In genomic region chr21:16082038-16082816, GRCh38 we compare ENCODE assay signal across 8 cellular contexts.
A peak's percentile ranks its signal among the peaks of the same experiment; 100 is the strongest.
DNase-seq lines count a peak whose midpoint lies in the region; ATAC-seq, FAIRE-seq and TF ChIP-seq lines count a peak whose summit lies in the region.

No MANE protein-coding gene starts in this region.

- no peaks in the 10 kb centered on the region for H4K20me1 ChIP-seq in mammary epithelial cell (ENCODE audit: insufficient read depth, low read length)

- H3K4me3 ChIP-seq in mammary epithelial cell (replicated peaks in 1 of 3; ENCODE audit: insufficient read depth in 1 of 3, low read depth in 2 of 3, low read length in 3 of 3): no peak overlapping the region

- H2AFZ ChIP-seq in mammary epithelial cell (ENCODE audit: low read depth, low read length): peak overlapping the region; percentile 56

- dilution Hi-C loops in mammary epithelial cell (cut with HindIII; ENCODE audit: low sequenced_read_pairs): no loop called here

- in situ Hi-C loops in mammary epithelial cell (cut with MboI; ENCODE audit: low sequenced_read_pairs in 2 of 2): loop anchor here (10.0 kb wide), 1 partner anchor 243 kb away; no protein-coding TSS in a partner anchor

- DNase-seq in M059J (ENCODE audit: low read depth): peak; percentile 47
- no peak for DNase-seq in mammary epithelial cell
- DNase-seq in mesothelial cell of epicardium (ENCODE audit: low spot score in 2 of 2, unreplicated experiment in 2 of 2): no peak
- no peak for DNase-seq in WTC11 (ENCODE audit: low spot score)

- peak; percentile 98 for FAIRE-seq in G401.6 (lab: Jason Lieb, UNC)

- BruUV-seq in mammary epithelial cell (replicated peaks; lab: Mats Ljungman, UMichigan): no TSS peak

- H3K36me3 Mint-ChIP-seq in mesothelial cell of epicardium (peaks cover 17% of the 10 kb centered on the region), WTC11 (no peaks in the 10 kb centered on the region)

- peaks cover 25% of the 10 kb centered on the region for H3K4me1 Mint-ChIP-seq in mesothelial cell of epicardium
- no peaks in the 10 kb centered on the region for H3K4me1 Mint-ChIP-seq in WTC11

- H3K27me3 Mint-ChIP-seq in mesothelial cell of epicardium (ENCODE audit: low read depth) (no peaks in the 10 kb centered on the region), WTC11 (ENCODE audit: low read depth) (no peaks in the 10 kb centered on the region)

- ATAC-seq in GM21529 (IDR thresholded peaks at IDR 0.05; ENCODE audit: unreplicated experiment) (no peak), WTC11 (no peak), HG03095 (IDR thresholded peaks at IDR 0.05; ENCODE audit: unreplicated experiment) (no peak), GM18520 (IDR thresholded peaks at IDR 0.05; ENCODE audit: unreplicated experiment) (no peak)

- 30% methylated on average over 6 of the region's 6 CpGs for WGBS in mammary epithelial cell (ENCODE audit: low coverage, missing lambda C conversion rate)

- no peaks in the 10 kb centered on the region for H3K79me2 ChIP-seq in mammary epithelial cell (ENCODE audit: insufficient read depth, low read length)

- CTCF ChIA-PET in mammary epithelial cell (lab: Charles Lee; ENCODE audit: low non-redundant PET): no interaction called here
- CTCF ChIA-PET in WTC11 (lab: Charles Lee): interaction anchor here (0.6 to 1.2 kb wide), 5 partner anchors 13 to 248 kb away, joined by 3 read pairs; no protein-coding TSS in a partner anchor

- intact Hi-C loops in mammary epithelial cell (cut with micrococcal nuclease): loop anchor here (1.0 to 5.0 kb wide), 2 partner anchors 248 to 525 kb away; no protein-coding TSS in a partner anchor

- H3K9ac ChIP-seq in mammary epithelial cell (ENCODE audit: insufficient read depth, low read length): no peak overlapping the region

- H3K27ac Mint-ChIP-seq in mesothelial cell of epicardium: peak overlapping the region; percentile 34
- H3K27ac Mint-ChIP-seq in WTC11: no peak overlapping the region

- peak; percentile 13 to 33 for TF ChIP-seq CTCF in mammary epithelial cell (conservative IDR thresholded peaks at IDR 0.05 in 1 of 2, IDR thresholded peaks at IDR 0.05 in 1 of 2; ENCODE audit: extremely low read depth in 1 of 2, insufficient read depth in 1 of 2, low read depth in 1 of 2, low read length in 2 of 2)
- peak; percentile 70 for TF ChIP-seq CTCF in mesothelial cell of epicardium (IDR thresholded peaks at IDR 0.05; ENCODE audit: unreplicated experiment)
- no peak for TF ChIP-seq CTCF in WTC11 (IDR thresholded peaks at IDR 0.05)

- H3K4me1 ChIP-seq in mammary epithelial cell (ENCODE audit: insufficient read depth, low read length): no peaks in the 10 kb centered on the region

- H3K4me3 Mint-ChIP-seq in mesothelial cell of epicardium (no peak overlapping the region), WTC11 (no peak overlapping the region)

- no peaks in the 10 kb centered on the region for H3K27me3 ChIP-seq in mammary epithelial cell (ENCODE audit: insufficient read depth, low read length)

- H3K9me3 Mint-ChIP-seq in mesothelial cell of epicardium (peaks cover 4% of the 10 kb centered on the region), WTC11 (no peaks in the 10 kb centered on the region)

- peak overlapping the region; percentile 63 for H3K4me2 ChIP-seq in mammary epithelial cell (ENCODE audit: insufficient read depth, low read depth, low read length)

- POLR2A ChIA-PET in WTC11 (lab: Charles Lee): no interaction called here

- H3K27ac ChIP-seq in mammary epithelial cell (ENCODE audit: insufficient read depth, low read depth, low read length): no peak overlapping the region

- no peaks in the 10 kb centered on the region for H3K9me3 ChIP-seq in mammary epithelial cell (replicated peaks; ENCODE audit: insufficient read depth, low read length)

- no peaks in the 10 kb centered on the region for H3K36me3 ChIP-seq in mammary epithelial cell (ENCODE audit: insufficient read depth, low read length)

TF ChIP-seq in WTC11, 78 proteins besides CTCF, POLR2A, EP300 and RAD21 (continues in another document):
- TF ChIP-seq CREB1 (CRISPR knock-in tag; IDR thresholded peaks at IDR 0.05) (no peak), ZNF317 (CRISPR knock-in tag; IDR thresholded peaks at IDR 0.05; ENCODE audit: borderline replicate concordance, low read depth) (no peak), GABPB1 (CRISPR knock-in tag; IDR thresholded peaks at IDR 0.05) (no peak), NFATC4 (CRISPR knock-in tag; IDR thresholded peaks at IDR 0.05) (no peak), ARID4B (CRISPR knock-in tag; IDR thresholded peaks at IDR 0.05; ENCODE audit: borderline replicate concordance) (no peak), ZNF138 (CRISPR knock-in tag; conservative IDR thresholded peaks at IDR 0.05) (no peak), STAT6 (CRISPR knock-in tag; conservative IDR thresholded peaks at IDR 0.05; ENCODE audit: low read depth) (no peak), NFE2L1 (CRISPR knock-in tag; IDR thresholded peaks at IDR 0.05) (no peak), ELF4 (CRISPR knock-in tag; IDR thresholded peaks at IDR 0.05; ENCODE audit: low read depth) (no peak), JUN (CRISPR knock-in tag; IDR thresholded peaks at IDR 0.05) (no peak)
- TF ChIP-seq, protein P1, sequence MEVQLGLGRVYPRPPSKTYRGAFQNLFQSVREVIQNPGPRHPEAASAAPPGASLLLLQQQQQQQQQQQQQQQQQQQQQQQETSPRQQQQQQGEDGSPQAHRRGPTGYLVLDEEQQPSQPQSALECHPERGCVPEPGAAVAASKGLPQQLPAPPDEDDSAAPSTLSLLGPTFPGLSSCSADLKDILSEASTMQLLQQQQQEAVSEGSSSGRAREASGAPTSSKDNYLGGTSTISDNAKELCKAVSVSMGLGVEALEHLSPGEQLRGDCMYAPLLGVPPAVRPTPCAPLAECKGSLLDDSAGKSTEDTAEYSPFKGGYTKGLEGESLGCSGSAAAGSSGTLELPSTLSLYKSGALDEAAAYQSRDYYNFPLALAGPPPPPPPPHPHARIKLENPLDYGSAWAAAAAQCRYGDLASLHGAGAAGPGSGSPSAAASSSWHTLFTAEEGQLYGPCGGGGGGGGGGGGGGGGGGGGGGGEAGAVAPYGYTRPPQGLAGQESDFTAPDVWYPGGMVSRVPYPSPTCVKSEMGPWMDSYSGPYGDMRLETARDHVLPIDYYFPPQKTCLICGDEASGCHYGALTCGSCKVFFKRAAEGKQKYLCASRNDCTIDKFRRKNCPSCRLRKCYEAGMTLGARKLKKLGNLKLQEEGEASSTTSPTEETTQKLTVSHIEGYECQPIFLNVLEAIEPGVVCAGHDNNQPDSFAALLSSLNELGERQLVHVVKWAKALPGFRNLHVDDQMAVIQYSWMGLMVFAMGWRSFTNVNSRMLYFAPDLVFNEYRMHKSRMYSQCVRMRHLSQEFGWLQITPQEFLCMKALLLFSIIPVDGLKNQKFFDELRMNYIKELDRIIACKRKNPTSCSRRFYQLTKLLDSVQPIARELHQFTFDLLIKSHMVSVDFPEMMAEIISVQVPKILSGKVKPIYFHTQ (CRISPR knock-in tag; IDR thresholded peaks at IDR 0.05): no peak
